In genomic region chr22:23894710-23895598, GRCh38 we compare ENCODE assay signal across 1 cellular context.
A peak's percentile ranks its signal among the peaks of the same experiment; 100 is the strongest.
TF ChIP-seq lines count a peak whose summit lies in the region.

No MANE protein-coding gene starts in this region.

TF ChIP-seq in HepG2, 621 proteins besides CTCF, POLR2A, EP300 and RAD21 (continued from another document and continues in another):
- TF ChIP-seq BCL3 (CRISPR knock-in tag; IDR thresholded peaks at IDR 0.05) (no peak), ZNF777 (CRISPR knock-in tag; IDR thresholded peaks at IDR 0.05) (peak; percentile 28; the same call in 1 of the 2 replicates), KDM5A (IDR thresholded peaks at IDR 0.05; ENCODE audit: borderline replicate concordance, low read length) (peak; percentile 72; the same call in 1 of the 2 replicates), KLF11 (CRISPR knock-in tag; IDR thresholded peaks at IDR 0.05) (0 out of 2 replicates have a peak, but pooled peaks have one; percentile 9), CBX2 (IDR thresholded peaks at IDR 0.05; ENCODE audit: low read depth, low read length) (no peak), CBX2 (CRISPR knock-in tag; IDR thresholded peaks at IDR 0.05; ENCODE audit: low read depth) (peak; percentile 7; the same call in 1 of the 2 replicates), ZNF468 (CRISPR knock-in tag; IDR thresholded peaks at IDR 0.05) (no peak; the same call in 1 of the 2 replicates), FOXK1 (CRISPR knock-in tag; IDR thresholded peaks at IDR 0.05; ENCODE audit: borderline replicate concordance, low read depth) (no peak; the same call in 1 of the 2 replicates), WIZ (CRISPR knock-in tag; IDR thresholded peaks at IDR 0.05) (no peak), FLYWCH1 (CRISPR knock-in tag; IDR thresholded peaks at IDR 0.05) (no peak), NAIF1 (CRISPR knock-in tag; IDR thresholded peaks at IDR 0.05; ENCODE audit: borderline replicate concordance) (peak; percentile 78; the same call in 1 of the 2 replicates), PHF20 (CRISPR knock-in tag; IDR thresholded peaks at IDR 0.05) (no peak), ZSCAN12 (CRISPR knock-in tag; IDR thresholded peaks at IDR 0.05) (no peak; the same call in 1 of the 2 replicates), NFE2L1 (CRISPR knock-in tag; IDR thresholded peaks at IDR 0.05; ENCODE audit: borderline replicate concordance) (0 out of 2 replicates have a peak, but pooled peaks have one; percentile 15), ZKSCAN5 (CRISPR knock-in tag; IDR thresholded peaks at IDR 0.05) (no peak), PAWR (CRISPR knock-in tag; IDR thresholded peaks at IDR 0.05; ENCODE audit: borderline replicate concordance) (no peak), TP53 (CRISPR knock-in tag; conservative IDR thresholded peaks at IDR 0.05) (no peak), ZNF230 (CRISPR knock-in tag; IDR thresholded peaks at IDR 0.05) (peak; percentile 80; the same call in 1 of the 2 replicates), SRSF1 (optimal IDR thresholded peaks at IDR 0.05; ENCODE audit: low read depth, low read length) (no peak), ZNF607 (CRISPR knock-in tag; IDR thresholded peaks at IDR 0.05; ENCODE audit: borderline replicate concordance) (peak; percentile 8; the same call in 1 of the 2 replicates), DPF2 (CRISPR knock-in tag; IDR thresholded peaks at IDR 0.05; ENCODE audit: borderline replicate concordance, low read depth) (no peak), ZNF530 (CRISPR knock-in tag; IDR thresholded peaks at IDR 0.05; ENCODE audit: low read depth) (peak; percentile 81; the same call in 1 of the 2 replicates), SP5 (CRISPR knock-in tag; IDR thresholded peaks at IDR 0.05; ENCODE audit: borderline replicate concordance, low read depth) (peak; percentile 23; the same call in 1 of the 2 replicates), PAXIP1 (CRISPR knock-in tag; conservative IDR thresholded peaks at IDR 0.05) (peak; percentile 23; the same call in 1 of the 2 replicates), LBX2 (CRISPR knock-in tag; IDR thresholded peaks at IDR 0.05; ENCODE audit: borderline replicate concordance) (no peak), THYN1 (CRISPR knock-in tag; IDR thresholded peaks at IDR 0.05; ENCODE audit: borderline replicate concordance, low read depth) (no peak), SALL1 (CRISPR knock-in tag; IDR thresholded peaks at IDR 0.05) (no peak; the same call in 1 of the 2 replicates), NFIC (IDR thresholded peaks at IDR 0.05; ENCODE audit: low read length) (no peak), MED8 (CRISPR knock-in tag; IDR thresholded peaks at IDR 0.05; ENCODE audit: insufficient replicate concordance) (no peak), ZNF20 (CRISPR knock-in tag; IDR thresholded peaks at IDR 0.05) (no peak), KAT7 (CRISPR knock-in tag; IDR thresholded peaks at IDR 0.05; ENCODE audit: borderline replicate concordance) (peak; percentile 3; the same call in 1 of the 2 replicates), ZNF746 (CRISPR knock-in tag; IDR thresholded peaks at IDR 0.05) (no peak), ZBTB42 (CRISPR knock-in tag; IDR thresholded peaks at IDR 0.05) (no peak), PRMT3 (CRISPR knock-in tag; IDR thresholded peaks at IDR 0.05; ENCODE audit: borderline replicate concordance, low read depth) (0 out of 2 replicates have a peak, but pooled peaks have one; percentile 62), TARDBP (CRISPR knock-in tag; IDR thresholded peaks at IDR 0.05) (no peak), MED13 (CRISPR knock-in tag; IDR thresholded peaks at IDR 0.05) (no peak), ZNF232 (CRISPR knock-in tag; IDR thresholded peaks at IDR 0.05; ENCODE audit: borderline replicate concordance) (peak; percentile 78; the same call in 1 of the 2 replicates), ZBTB10 (CRISPR knock-in tag; IDR thresholded peaks at IDR 0.05; ENCODE audit: borderline replicate concordance) (no peak), CBX5 (CRISPR knock-in tag; IDR thresholded peaks at IDR 0.05; ENCODE audit: borderline replicate concordance) (no peak), RFXAP (CRISPR knock-in tag; IDR thresholded peaks at IDR 0.05; ENCODE audit: borderline replicate concordance) (no peak), TBL1XR1 (IDR thresholded peaks at IDR 0.05; ENCODE audit: borderline replicate concordance, low read length, partially characterized antibody) (no peak), SIN3A (IDR thresholded peaks at IDR 0.05; ENCODE audit: borderline replicate concordance, low read depth, low read length) (peak; percentile 65; the same call in 1 of the 2 replicates), KLF16 (CRISPR knock-in tag; IDR thresholded peaks at IDR 0.05) (peak in 1 of 2 experiments; percentile 7; a peak in 1 of 4 replicates), TEAD3 (CRISPR knock-in tag; optimal IDR thresholded peaks at IDR 0.05; ENCODE audit: borderline replicate concordance) (peak; percentile 58), HDAC6 (IDR thresholded peaks at IDR 0.05; ENCODE audit: low read depth, low read length) (no peak), ELF1 (CRISPR knock-in tag; IDR thresholded peaks at IDR 0.05) (no peak; the same call in 1 of the 2 replicates)
- TF ChIP-seq, protein P1, sequence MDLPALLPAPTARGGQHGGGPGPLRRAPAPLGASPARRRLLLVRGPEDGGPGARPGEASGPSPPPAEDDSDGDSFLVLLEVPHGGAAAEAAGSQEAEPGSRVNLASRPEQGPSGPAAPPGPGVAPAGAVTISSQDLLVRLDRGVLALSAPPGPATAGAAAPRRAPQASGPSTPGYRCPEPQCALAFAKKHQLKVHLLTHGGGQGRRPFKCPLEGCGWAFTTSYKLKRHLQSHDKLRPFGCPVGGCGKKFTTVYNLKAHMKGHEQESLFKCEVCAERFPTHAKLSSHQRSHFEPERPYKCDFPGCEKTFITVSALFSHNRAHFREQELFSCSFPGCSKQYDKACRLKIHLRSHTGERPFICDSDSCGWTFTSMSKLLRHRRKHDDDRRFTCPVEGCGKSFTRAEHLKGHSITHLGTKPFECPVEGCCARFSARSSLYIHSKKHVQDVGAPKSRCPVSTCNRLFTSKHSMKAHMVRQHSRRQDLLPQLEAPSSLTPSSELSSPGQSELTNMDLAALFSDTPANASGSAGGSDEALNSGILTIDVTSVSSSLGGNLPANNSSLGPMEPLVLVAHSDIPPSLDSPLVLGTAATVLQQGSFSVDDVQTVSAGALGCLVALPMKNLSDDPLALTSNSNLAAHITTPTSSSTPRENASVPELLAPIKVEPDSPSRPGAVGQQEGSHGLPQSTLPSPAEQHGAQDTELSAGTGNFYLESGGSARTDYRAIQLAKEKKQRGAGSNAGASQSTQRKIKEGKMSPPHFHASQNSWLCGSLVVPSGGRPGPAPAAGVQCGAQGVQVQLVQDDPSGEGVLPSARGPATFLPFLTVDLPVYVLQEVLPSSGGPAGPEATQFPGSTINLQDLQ (CRISPR knock-in tag; IDR thresholded peaks at IDR 0.05): no peak
- TF ChIP-seq, protein P2, sequence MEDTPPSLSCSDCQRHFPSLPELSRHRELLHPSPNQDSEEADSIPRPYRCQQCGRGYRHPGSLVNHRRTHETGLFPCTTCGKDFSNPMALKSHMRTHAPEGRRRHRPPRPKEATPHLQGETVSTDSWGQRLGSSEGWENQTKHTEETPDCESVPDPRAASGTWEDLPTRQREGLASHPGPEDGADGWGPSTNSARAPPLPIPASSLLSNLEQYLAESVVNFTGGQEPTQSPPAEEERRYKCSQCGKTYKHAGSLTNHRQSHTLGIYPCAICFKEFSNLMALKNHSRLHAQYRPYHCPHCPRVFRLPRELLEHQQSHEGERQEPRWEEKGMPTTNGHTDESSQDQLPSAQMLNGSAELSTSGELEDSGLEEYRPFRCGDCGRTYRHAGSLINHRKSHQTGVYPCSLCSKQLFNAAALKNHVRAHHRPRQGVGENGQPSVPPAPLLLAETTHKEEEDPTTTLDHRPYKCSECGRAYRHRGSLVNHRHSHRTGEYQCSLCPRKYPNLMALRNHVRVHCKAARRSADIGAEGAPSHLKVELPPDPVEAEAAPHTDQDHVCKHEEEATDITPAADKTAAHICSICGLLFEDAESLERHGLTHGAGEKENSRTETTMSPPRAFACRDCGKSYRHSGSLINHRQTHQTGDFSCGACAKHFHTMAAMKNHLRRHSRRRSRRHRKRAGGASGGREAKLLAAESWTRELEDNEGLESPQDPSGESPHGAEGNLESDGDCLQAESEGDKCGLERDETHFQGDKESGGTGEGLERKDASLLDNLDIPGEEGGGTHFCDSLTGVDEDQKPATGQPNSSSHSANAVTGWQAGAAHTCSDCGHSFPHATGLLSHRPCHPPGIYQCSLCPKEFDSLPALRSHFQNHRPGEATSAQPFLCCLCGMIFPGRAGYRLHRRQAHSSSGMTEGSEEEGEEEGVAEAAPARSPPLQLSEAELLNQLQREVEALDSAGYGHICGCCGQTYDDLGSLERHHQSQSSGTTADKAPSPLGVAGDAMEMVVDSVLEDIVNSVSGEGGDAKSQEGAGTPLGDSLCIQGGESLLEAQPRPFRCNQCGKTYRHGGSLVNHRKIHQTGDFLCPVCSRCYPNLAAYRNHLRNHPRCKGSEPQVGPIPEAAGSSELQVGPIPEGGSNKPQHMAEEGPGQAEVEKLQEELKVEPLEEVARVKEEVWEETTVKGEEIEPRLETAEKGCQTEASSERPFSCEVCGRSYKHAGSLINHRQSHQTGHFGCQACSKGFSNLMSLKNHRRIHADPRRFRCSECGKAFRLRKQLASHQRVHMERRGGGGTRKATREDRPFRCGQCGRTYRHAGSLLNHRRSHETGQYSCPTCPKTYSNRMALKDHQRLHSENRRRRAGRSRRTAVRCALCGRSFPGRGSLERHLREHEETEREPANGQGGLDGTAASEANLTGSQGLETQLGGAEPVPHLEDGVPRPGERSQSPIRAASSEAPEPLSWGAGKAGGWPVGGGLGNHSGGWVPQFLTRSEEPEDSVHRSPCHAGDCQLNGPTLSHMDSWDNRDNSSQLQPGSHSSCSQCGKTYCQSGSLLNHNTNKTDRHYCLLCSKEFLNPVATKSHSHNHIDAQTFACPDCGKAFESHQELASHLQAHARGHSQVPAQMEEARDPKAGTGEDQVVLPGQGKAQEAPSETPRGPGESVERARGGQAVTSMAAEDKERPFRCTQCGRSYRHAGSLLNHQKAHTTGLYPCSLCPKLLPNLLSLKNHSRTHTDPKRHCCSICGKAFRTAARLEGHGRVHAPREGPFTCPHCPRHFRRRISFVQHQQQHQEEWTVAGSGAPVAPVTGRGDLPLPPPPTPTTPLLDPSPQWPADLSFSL (CRISPR knock-in tag; IDR thresholded peaks at IDR 0.05): no peak
- TF ChIP-seq, protein P3, sequence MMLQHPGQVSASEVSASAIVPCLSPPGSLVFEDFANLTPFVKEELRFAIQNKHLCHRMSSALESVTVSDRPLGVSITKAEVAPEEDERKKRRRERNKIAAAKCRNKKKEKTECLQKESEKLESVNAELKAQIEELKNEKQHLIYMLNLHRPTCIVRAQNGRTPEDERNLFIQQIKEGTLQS (CRISPR knock-in tag; IDR thresholded peaks at IDR 0.05): no peak
